In the genomic region with DNA sequence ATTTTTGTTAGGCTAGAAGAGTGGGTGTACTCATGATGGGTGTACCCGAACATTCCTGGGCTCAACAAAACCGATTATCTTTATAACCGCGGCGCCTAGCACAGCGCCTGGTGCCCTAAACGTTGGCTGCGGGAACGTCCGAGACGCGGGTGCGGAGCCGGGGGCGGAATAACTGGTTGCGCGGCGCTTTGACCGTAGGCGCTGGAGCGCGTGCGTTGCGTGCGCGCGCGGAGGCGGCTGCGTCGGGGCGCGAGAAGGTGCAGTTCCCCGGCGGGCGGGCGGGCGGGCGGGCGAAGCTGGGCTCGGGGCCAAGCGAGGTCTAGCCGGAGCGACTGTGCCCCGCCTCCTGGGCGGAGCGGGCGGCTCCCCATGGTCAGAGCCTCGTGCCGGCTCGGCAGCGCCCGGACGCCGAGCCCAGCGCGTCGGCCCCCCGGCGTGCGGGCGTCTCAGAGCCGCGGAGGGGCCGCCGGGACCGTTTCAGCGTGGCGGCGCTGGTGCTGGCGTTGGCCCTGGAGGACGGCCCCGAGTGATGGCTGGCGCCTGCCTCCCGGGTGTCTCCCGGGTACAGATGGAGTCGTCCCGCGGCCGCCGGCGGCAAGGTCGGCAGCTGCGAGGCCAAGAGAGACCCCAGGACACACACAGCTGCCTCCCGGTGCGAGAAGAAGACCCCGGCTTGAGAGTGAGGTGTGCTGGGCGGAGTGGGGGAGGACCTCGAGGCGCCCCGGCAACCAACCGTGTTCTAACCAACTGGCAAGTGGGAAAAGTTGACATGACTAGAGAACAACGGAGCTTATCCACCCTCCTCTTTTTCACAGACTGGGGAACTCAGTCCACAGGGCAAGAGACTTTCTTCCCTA, we compare ENCODE assay signal across 8 cellular contexts. TPM values are rescaled to one million over a fixed set of nuclear protein-coding genes. Genes with fewer than 3 reads are reported as not detected.
DNase-seq lines count a peak whose midpoint lies in the region; ATAC-seq and TF ChIP-seq lines count a peak whose summit lies in the region.

A gene (plus strand): TSS at position 373 of the 857 bp plus-strand sequence. CDS start 14,429 bp downstream, outside the sequence.

- no peak for TF ChIP-seq CTCF in mucosa of descending colon (IDR thresholded peaks at IDR 0.05)

- H3K27me3 ChIP-seq in thymus (ENCODE audit: control insufficient read depth, insufficient read depth) = peaks cover 16% of the 10 kb centered on the region

- intact Hi-C loops in mucosa of descending colon (cut with DNase I, micrococcal nuclease) = no loop called here

- no peaks in the 10 kb centered on the region for H3K4me1 ChIP-seq in mucosa of descending colon (ENCODE audit: low read depth)
- no peaks in the 10 kb centered on the region for H3K4me1 ChIP-seq in thymus (ENCODE audit: control insufficient read depth, insufficient read depth, low read length)

- ATAC-seq in GM21423 (IDR thresholded peaks at IDR 0.05; ENCODE audit: unreplicated experiment) (peak; percentile 87), mucosa of descending colon (peak; percentile 95), HG03469 (IDR thresholded peaks at IDR 0.05; ENCODE audit: unreplicated experiment) (no peak)

- WGBS in thymus = 2% methylated on average over 93 of the region's 93 CpGs

- H3K4me3 ChIP-seq in mucosa of descending colon (no peak within 1 kb of the TSS), thymus (ENCODE audit: low read length) (peak within 1 kb of the TSS; percentile 27)

- peak within 1 kb of the TSS; percentile 31 for H3K27ac ChIP-seq in thymus (ENCODE audit: low read depth)

- DNase-seq in DMS53 (lab: John Stamatoyannopoulos, UW) = peak; percentile 93
- DNase-seq in NCI-H1092 treated with DMSO at 0.1 percent for 48 hours (lab: John Stamatoyannopoulos, UW) = peak; percentile 88
- DNase-seq in SKM-1 (lab: John Stamatoyannopoulos, UW; ENCODE audit: unreplicated experiment) = peak; percentile 67
- DNase-seq in erythroblast (lab: John Stamatoyannopoulos, UW) = peak; percentile 61 to 70
- peak; percentile 63 to 81 (median 69) for DNase-seq in mucosa of descending colon

- H3K36me3 ChIP-seq in mucosa of descending colon (ENCODE audit: low read depth) (no peaks in the 10 kb centered on the region), thymus (ENCODE audit: control insufficient read depth, insufficient read depth) (no peaks in the 10 kb centered on the region)

- H3K9me3 ChIP-seq in mucosa of descending colon (no peaks in the 10 kb centered on the region), thymus (ENCODE audit: control insufficient read depth) (no peaks in the 10 kb centered on the region)

- TF ChIP-seq POLR2A in erythroblast (IDR thresholded peaks at IDR 0.05; ENCODE audit: low read length) = no peak

RNA-seq across cellular contexts. Expression of the gene that starts here (rescaled TPM):
- total RNA-seq in mucosa of descending colon = under 1 TPM in 1 of 3 donors, not detected in 2; 0.73 TPM
- 1.6 TPM for polyA plus RNA-seq in thymus

Comparison
In these comparisons a context has a peak if more than half of its experiments do, and no peak if none do; other contexts are left out.
1. Peak in DNase-seq and ATAC-seq in mucosa of descending colon; RNA of the gene not detected or under 1 TPM.